ENCODE assay signal across 8 cellular contexts in the genomic region with DNA sequence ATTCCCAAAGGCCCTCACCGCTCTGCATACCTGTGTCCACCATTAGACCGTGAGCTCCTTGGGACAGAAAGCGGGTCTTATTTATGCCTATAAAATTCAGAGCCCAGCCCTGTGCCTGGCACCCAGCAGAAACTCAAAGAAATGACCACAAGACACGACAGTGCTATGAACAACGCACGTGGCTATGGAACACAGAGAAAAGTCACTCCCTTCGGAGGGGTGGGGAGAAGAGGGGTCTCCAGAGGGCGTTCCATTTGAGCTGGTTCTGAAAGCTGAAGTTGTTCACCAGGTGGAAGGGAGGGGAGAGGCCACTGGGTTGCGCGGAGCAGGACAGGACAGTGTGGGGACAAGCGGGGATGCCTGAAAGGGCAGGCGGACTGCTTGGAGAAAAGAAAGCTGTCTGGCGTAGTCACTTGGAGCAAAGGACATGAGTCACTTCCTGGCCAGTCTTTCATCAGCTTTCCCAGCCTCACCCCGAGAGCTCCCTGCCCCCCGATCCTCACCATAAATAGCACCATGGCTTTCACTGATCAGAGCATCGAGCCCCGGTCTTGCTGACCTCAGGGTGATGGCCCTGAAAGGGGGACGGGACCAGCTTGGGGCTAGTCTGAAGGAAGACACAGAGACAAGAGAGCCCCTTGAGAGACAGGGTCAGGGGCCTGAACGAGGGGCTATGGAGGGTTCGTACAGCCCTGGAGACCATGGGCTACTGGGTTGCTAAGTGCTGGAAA. TPM values are rescaled to one million over a fixed set of nuclear protein-coding genes. Genes with fewer than 3 reads are reported as not detected.
A peak's percentile ranks its signal among the peaks of the same experiment; 100 is the strongest.
DNase-seq lines count a peak whose midpoint lies in the region; ATAC-seq, FAIRE-seq and TF ChIP-seq lines count a peak whose summit lies in the region.

No MANE protein-coding gene starts in this region.

- peaks cover 7% of the 10 kb centered on the region for H3K36me3 ChIP-seq in bronchial epithelial cell (ENCODE audit: control insufficient read depth, insufficient read depth, low read length)

- peak; percentile 53 for DNase-seq in DMS79 (lab: John Stamatoyannopoulos, UW)
- DNase-seq in NOMO-1 treated with DMSO at 0.1 percent for 48 hours (lab: John Stamatoyannopoulos, UW; ENCODE audit: unreplicated experiment) = peak; percentile 74
- DNase-seq in bronchial epithelial cell (ENCODE audit: low read depth) = peak; percentile 84
- DNase-seq in kidney tubule cell (ENCODE audit: low spot score) = peak; percentile 80
- peak; percentile 53 for DNase-seq in stimulated activated CD8-positive, alpha-beta memory T cell treated with anti-CD3 and anti-CD28 coated beads, Interleukin-4, amount 100 ng/mL, for 48 hours
- DNase-seq in NCI-H2029 (lab: John Stamatoyannopoulos, UW) = no peak
- no peak for DNase-seq in NCI-H1105 (lab: John Stamatoyannopoulos, UW)

- H3K4me3 ChIP-seq in bronchial epithelial cell (ENCODE audit: low read depth, low read length) = no peak overlapping the region

- no peak for TF ChIP-seq CTCF in bronchial epithelial cell (IDR thresholded peaks at IDR 0.05; ENCODE audit: insufficient read depth, low read length, severe bottlenecking)

- no peaks in the 10 kb centered on the region for H3K27me3 ChIP-seq in bronchial epithelial cell (ENCODE audit: control insufficient read depth, insufficient read depth, low read length)

- no peak for ATAC-seq in HG02798 (IDR thresholded peaks at IDR 0.05; ENCODE audit: poor library complexity, unreplicated experiment)

- FAIRE-seq in bronchial epithelial cell (lab: Jason Lieb, UNC) = peak; percentile 84

RNA-seq across cellular contexts. Expression of a gene that starts 28.5 kb away (rescaled TPM):
- 44.2 and 61.8 TPM in 2 replicates for total RNA-seq in bronchial epithelial cell

Comparison
In these comparisons a context has a peak if more than half of its experiments do, and no peak if none do; other contexts are left out.
1. DNase-seq: peak in DMS79 (single experiment), NOMO-1 treated with DMSO at 0.1 percent for 48 hours (single experiment), bronchial epithelial cell (single experiment), kidney tubule cell (single experiment) and stimulated activated CD8-positive, alpha-beta memory T cell treated with anti-CD3 and anti-CD28 coated beads, Interleukin-4, amount 100 ng/mL, for 48 hours (single experiment); none in NCI-H2029 (single experiment) and NCI-H1105 (single experiment).